16 cellular contexts compared by ENCODE assay signal in the genomic region with DNA sequence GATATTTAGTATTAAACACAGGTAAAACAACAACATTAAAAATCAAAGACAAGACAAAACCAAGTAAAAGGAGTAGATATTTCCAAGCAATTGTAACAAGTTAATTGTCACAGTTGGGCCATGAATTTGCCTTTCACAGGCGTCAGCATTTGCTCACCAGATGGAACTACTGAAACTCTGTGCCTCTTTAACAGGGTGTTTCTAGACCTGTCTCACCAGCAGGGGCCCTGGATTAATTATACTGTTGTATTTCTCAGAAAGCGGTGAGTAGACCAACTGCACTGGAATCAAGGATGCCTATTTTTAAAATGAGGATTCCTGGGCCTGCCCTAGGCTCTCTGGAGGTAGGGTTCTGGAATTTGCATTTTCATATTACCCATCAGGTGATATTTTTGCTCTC.
A peak's percentile ranks its signal among the peaks of the same experiment; 100 is the strongest.
DNase-seq lines count a peak whose midpoint lies in the region; ATAC-seq, FAIRE-seq and TF ChIP-seq lines count a peak whose summit lies in the region.
"Had no signal": no experiment of that assay in that cellular context is flagged by ENCODE, and none has a peak within 500 bp of the region (broad histone marks: within the 10 kb centered on the region; RNA-seq: fewer than 3 reads in every experiment).

No MANE protein-coding gene starts in this region.

- intact Hi-C loops in K562 (cut with micrococcal nuclease), result no loop called here
- intact Hi-C loops in esophagus squamous epithelium (cut with DNase I), result no loop called here

- H3K4me2 ChIP-seq in K562 (ENCODE audit: insufficient read depth, low read length), result no peak overlapping the region

- H4K20me1 ChIP-seq in K562 (replicated peaks; ENCODE audit: control insufficient read depth, insufficient read depth, low read length), result no peaks in the 10 kb centered on the region

- peak; percentile 54 for DNase-seq in DMS 273 (lab: John Stamatoyannopoulos, UW; ENCODE audit: unreplicated experiment)
- no peak for DNase-seq in DMS 273 treated with DMSO at 0.1 percent for 48 hours (lab: John Stamatoyannopoulos, UW)
- peak; percentile 14 for DNase-seq in NAMALWA (ENCODE audit: low spot score)
- DNase-seq in NCI-H2171 treated with DMSO at 0.1 percent for 48 hours (lab: John Stamatoyannopoulos, UW), result peak; percentile 39
- DNase-seq in K562 (ENCODE audit: extremely low read depth in 1 of 4, low spot score in 3 of 4), result no peak
- DNase-seq in esophagus squamous epithelium (lab: John Stamatoyannopoulos, UW), result no peak
- no peak for DNase-seq in activated naive CD8-positive, alpha-beta T cell treated with anti-CD3 and anti-CD28 coated beads for 36 hours
- DNase-seq: Caco-2; CD8-positive, alpha-beta T cell; GM23248; H7 had no signal

- POLR2A ChIA-PET in K562 (lab: Yijun Ruan, JAX), result no interaction called here

- no peaks in the 10 kb centered on the region for H3K27me3 ChIP-seq in K562 (ENCODE audit: control insufficient read depth in 2 of 2, insufficient read depth in 2 of 2, low read length in 2 of 2)
- no peaks in the 10 kb centered on the region for H3K27me3 ChIP-seq in esophagus squamous epithelium

- H3K4me3 Mint-ChIP-seq in activated naive CD8-positive, alpha-beta T cell treated with anti-CD3 and anti-CD28 coated beads for 36 hours, result no peak overlapping the region
- H3K4me3 Mint-ChIP-seq: CD14-positive monocyte; CD8-positive, alpha-beta T cell had no signal

- no peaks in the 10 kb centered on the region for H3K36me3 ChIP-seq in K562 (ENCODE audit: control insufficient read depth, insufficient read depth, low read length)
- no peaks in the 10 kb centered on the region for H3K36me3 ChIP-seq in esophagus squamous epithelium

- TF ChIP-seq POLR2A in K562 (conservative IDR thresholded peaks at IDR 0.05) (no peak), esophagus squamous epithelium (IDR thresholded peaks at IDR 0.05) (no peak)

- H3K9me1 ChIP-seq in K562 (ENCODE audit: control insufficient read depth, insufficient read depth, low read length), result no peaks in the 10 kb centered on the region

- FAIRE-seq in K562 (lab: Jason Lieb, UNC), result no peak
- FAIRE-seq: GM18507 had no signal

- no peaks in the 10 kb centered on the region for H3K9me3 Mint-ChIP-seq in activated naive CD8-positive, alpha-beta T cell treated with anti-CD3 and anti-CD28 coated beads for 36 hours
- H3K9me3 Mint-ChIP-seq: CD14-positive monocyte; CD8-positive, alpha-beta T cell had no signal

- peaks cover 31% of the 10 kb centered on the region for H3K4me1 Mint-ChIP-seq in activated naive CD8-positive, alpha-beta T cell treated with anti-CD3 and anti-CD28 coated beads for 36 hours

- H3K27me3 Mint-ChIP-seq in activated naive CD8-positive, alpha-beta T cell treated with anti-CD3 and anti-CD28 coated beads for 36 hours, result peaks cover 51% of the 10 kb centered on the region

- ATAC-seq in K562, result peak; percentile 55; the same call in 1 of the 3 replicates
- no peak for ATAC-seq in GM21360 (IDR thresholded peaks at IDR 0.05; ENCODE audit: unreplicated experiment)
- ATAC-seq: CD8-positive, alpha-beta T cell had no signal

- H3K9me3 ChIP-seq in K562 (replicated peaks; ENCODE audit: control insufficient read depth, insufficient read depth, low read depth, low read length), result no peaks in the 10 kb centered on the region
- H3K9me3 ChIP-seq in esophagus squamous epithelium, result no peaks in the 10 kb centered on the region
- H3K9me3 ChIP-seq: Caco-2 had no signal

- no peaks in the 10 kb centered on the region; a peak in 1 of 5 replicates for H3K4me1 ChIP-seq in K562 (replicated peaks in 1 of 2; ENCODE audit: control insufficient read depth in 2 of 2, insufficient read depth in 2 of 2, low read length in 2 of 2)
- peaks cover 0 to 28% (median 11%) of the 10 kb centered on the region in 3 donors for H3K4me1 ChIP-seq in esophagus squamous epithelium

- TF ChIP-seq CTCF in K562 (IDR thresholded peaks at IDR 0.05 in 2 of 3, conservative IDR thresholded peaks at IDR 0.05 in 1 of 3; ENCODE audit: insufficient read depth in 2 of 3, low read depth in 1 of 3, low read length in 3 of 3), result peak in 1 of 3 experiments; percentile 28; a peak in 2 of 6 replicates
- TF ChIP-seq CTCF in esophagus squamous epithelium (IDR thresholded peaks at IDR 0.05), result no peak

- H3K4me3 ChIP-seq in K562 (no peak overlapping the region), esophagus squamous epithelium (no peak overlapping the region)
- H3K4me3 ChIP-seq: GM23248 had no signal

- BruUV-seq in K562 (replicated peaks; lab: Mats Ljungman, UMichigan), result no TSS peak

- no peaks in the 10 kb centered on the region for H3K36me3 Mint-ChIP-seq in activated naive CD8-positive, alpha-beta T cell treated with anti-CD3 and anti-CD28 coated beads for 36 hours
- H3K36me3 Mint-ChIP-seq: CD14-positive monocyte; CD8-positive, alpha-beta T cell had no signal

- TF ChIP-seq RAD21 in K562 (CRISPR knock-in tag; conservative IDR thresholded peaks at IDR 0.05 in 1 of 2, IDR thresholded peaks at IDR 0.05 in 1 of 2), result no peak

- no peak overlapping the region for H3K9ac ChIP-seq in K562 (ENCODE audit: insufficient read depth in 1 of 2, low read depth in 2 of 2, low read length in 2 of 2)
- H3K9ac ChIP-seq: GM23248 had no signal

- CTCF ChIA-PET in K562 (lab: Yijun Ruan, JAX; ENCODE audit: low intra/inter-chr PET ratio), result no interaction called here

- H3K27ac ChIP-seq in K562 (ENCODE audit: extremely low read depth, low read depth, low read length), result no peak overlapping the region
- H3K27ac ChIP-seq in esophagus squamous epithelium, result no peak overlapping the region
- H3K27ac ChIP-seq: 22Rv1, GM23248, HL-60 had no signal

- H3K27ac Mint-ChIP-seq in activated naive CD8-positive, alpha-beta T cell treated with anti-CD3 and anti-CD28 coated beads for 36 hours, result no peak overlapping the region
- H3K27ac Mint-ChIP-seq: CD14-positive monocyte; CD8-positive, alpha-beta T cell had no signal

- no peak for TF ChIP-seq EP300 in K562 (IDR thresholded peaks at IDR 0.05; ENCODE audit: low read length)

- H2AFZ ChIP-seq in K562 (ENCODE audit: low read depth, low read length), result no peak overlapping the region
- H2AFZ ChIP-seq: GM23248 had no signal

- in situ Hi-C loops in K562 (cut with MboI), result no loop called here

- 28% methylated on average over 2 of the region's 2 CpGs for WGBS in K562 (ENCODE audit: insufficient coverage, low coverage, missing lambda C conversion rate)
- 87 to 92% methylated on average over 2 of the region's 2 CpGs for WGBS in esophagus squamous epithelium, 2 donors

- no peaks in the 10 kb centered on the region for H3K79me2 ChIP-seq in K562 (ENCODE audit: control insufficient read depth, insufficient read depth, low read length)

TF ChIP-seq in K562, 482 proteins besides CTCF, POLR2A, EP300 and RAD21 (continues in another document):
- TF ChIP-seq ZNF263 (CRISPR knock-in tag; IDR thresholded peaks at IDR 0.05; ENCODE audit: borderline replicate concordance) (no peak), SIRT6 (IDR thresholded peaks at IDR 0.05; ENCODE audit: low read depth, low read length) (no peak), ZNF668 (CRISPR knock-in tag; IDR thresholded peaks at IDR 0.05) (no peak), BCOR (IDR thresholded peaks at IDR 0.05) (no peak), CHD4 (IDR thresholded peaks at IDR 0.05; ENCODE audit: insufficient read depth, insufficient replicate concordance, low read depth, low read length, poor library complexity, severe bottlenecking) (no peak), CREM (IDR thresholded peaks at IDR 0.05; ENCODE audit: low read depth) (no peak), FOXM1 (IDR thresholded peaks at IDR 0.05; ENCODE audit: low read depth) (no peak), FOXM1 (CRISPR knock-in tag; IDR thresholded peaks at IDR 0.05; ENCODE audit: low read depth) (no peak), ZNF280A (IDR thresholded peaks at IDR 0.05; ENCODE audit: low read depth, partially characterized antibody) (no peak), CBX8 (IDR thresholded peaks at IDR 0.05; ENCODE audit: borderline replicate concordance, extremely low read depth, low read depth, low read length, poor library complexity, severe bottlenecking) (no peak), TSC22D4 (tag; IDR thresholded peaks at IDR 0.05) (no peak), KLF6 (CRISPR knock-in tag; IDR thresholded peaks at IDR 0.05; ENCODE audit: borderline replicate concordance) (no peak), NCOA4 (IDR thresholded peaks at IDR 0.05; ENCODE audit: partially characterized antibody) (no peak)
- TF ChIP-seq, protein P1, sequence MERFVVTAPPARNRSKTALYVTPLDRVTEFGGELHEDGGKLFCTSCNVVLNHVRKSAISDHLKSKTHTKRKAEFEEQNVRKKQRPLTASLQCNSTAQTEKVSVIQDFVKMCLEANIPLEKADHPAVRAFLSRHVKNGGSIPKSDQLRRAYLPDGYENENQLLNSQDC (CRISPR knock-in tag; IDR thresholded peaks at IDR 0.05), result no peak

Comparison
In these comparisons a context has a peak if more than half of its experiments do, and no peak if none do; other contexts are left out.
1. DNase-seq: peak in DMS 273 (single experiment), NAMALWA (single experiment) and NCI-H2171 treated with DMSO at 0.1 percent for 48 hours (single experiment); none in DMS 273 treated with DMSO at 0.1 percent for 48 hours (single experiment), K562 (0 of 4), esophagus squamous epithelium (single experiment) and activated naive CD8-positive, alpha-beta T cell treated with anti-CD3 and anti-CD28 coated beads for 36 hours (single experiment).